In genomic region chr3:172202797-172203196, GRCh38 we compare ENCODE assay signal across 13 cellular contexts.
A peak's percentile ranks its signal among the peaks of the same experiment; 100 is the strongest.
DNase-seq lines count a peak whose midpoint lies in the region; ATAC-seq and TF ChIP-seq lines count a peak whose summit lies in the region.
"Had no signal": no experiment of that assay in that cellular context is flagged by ENCODE, and none has a peak within 500 bp of the region (broad histone marks: within the 10 kb centered on the region; RNA-seq: fewer than 3 reads in every experiment).

No MANE protein-coding gene starts in this region.

- H3K4me1 ChIP-seq in neutrophil (ENCODE audit: control insufficient read depth in 1 of 2, insufficient read depth in 1 of 2, low read depth in 1 of 2, low read length in 1 of 2) = peaks cover 18 to 33% of the 10 kb centered on the region in 2 experiments

- H3K36me3 ChIP-seq in neutrophil = no peaks in the 10 kb centered on the region
- H3K36me3 ChIP-seq: BE2C had no signal

- H3K4me3 ChIP-seq in AG04450 (ENCODE audit: low read depth, low read length) = no peak overlapping the region
- no peak overlapping the region for H3K4me3 ChIP-seq in fibroblast of pulmonary artery (replicated peaks; ENCODE audit: low read depth, low read length)
- H3K4me3 ChIP-seq in neutrophil (ENCODE audit: low read depth in 1 of 2, low read length in 1 of 2) = no peak overlapping the region

- ATAC-seq in HG02870 (IDR thresholded peaks at IDR 0.05; ENCODE audit: unreplicated experiment) = no peak
- no peak for ATAC-seq in GM21528 (IDR thresholded peaks at IDR 0.05; ENCODE audit: low FRiP score, unreplicated experiment)
- no peak for ATAC-seq in HG03342 (IDR thresholded peaks at IDR 0.05; ENCODE audit: unreplicated experiment)

- no peaks in the 10 kb centered on the region for H3K27me3 ChIP-seq in AG04450 (ENCODE audit: control insufficient read depth, insufficient read depth, low read length)
- no peaks in the 10 kb centered on the region for H3K27me3 ChIP-seq in neutrophil
- H3K27me3 ChIP-seq: BE2C had no signal

- no peak for DNase-seq in AG04450 (ENCODE audit: low read depth, low spot score)
- DNase-seq in NCI-H69 (lab: John Stamatoyannopoulos, UW) = peak; percentile 41
- no peak for DNase-seq in fibroblast of pulmonary artery (ENCODE audit: low read depth)
- DNase-seq in NOMO-1 (lab: John Stamatoyannopoulos, UW; ENCODE audit: unreplicated experiment in 2 of 2) = no peak
- DNase-seq: activated naive CD8-positive, alpha-beta T cell treated with anti-CD3 and anti-CD28 coated beads, Interleukin-2, amount 10 ng/mL, durations not matched to agents 7 days and 5 days; BE2C; GDM1; stimulated activated CD4-positive, alpha-beta T cell treated with anti-CD3 and anti-CD28 coated beads, Interleukin-12 subunit alpha, Interleukin-12 subunit beta, amount 100 ng/mL, for 4 hours; T-helper 9 cell had no signal

- TF ChIP-seq CTCF in AG04450 (IDR thresholded peaks at IDR 0.05; ENCODE audit: low read depth, low read length) = no peak
- TF ChIP-seq CTCF in fibroblast of pulmonary artery (IDR thresholded peaks at IDR 0.05; ENCODE audit: low read length, missing control alignments) = peak; percentile 12
- TF ChIP-seq CTCF in neutrophil (IDR thresholded peaks at IDR 0.05) = no peak

- H3K9me3 ChIP-seq in AG04450 (ENCODE audit: control insufficient read depth, insufficient read depth, low read length) = no peaks in the 10 kb centered on the region
- H3K9me3 ChIP-seq in neutrophil = no peaks in the 10 kb centered on the region
- H3K9me3 ChIP-seq: BE2C had no signal

- POLR2A ChIA-PET in AG04450 (lab: Yijun Ruan, JAX) = no interaction called here

- CTCF ChIA-PET in AG04450 (lab: Charles Lee) = no interaction called here

- H3K27ac ChIP-seq in AG04450 (ENCODE audit: low read depth, low read length) = peak overlapping the region; percentile 98
- H3K27ac ChIP-seq in neutrophil = peak overlapping the region; percentile 50
